Comparison of ENCODE assay signal across 8 cellular contexts in genomic region chr5:107542428-107542827, GRCh38.
A peak's percentile ranks its signal among the peaks of the same experiment; 100 is the strongest.
DNase-seq lines count a peak whose midpoint lies in the region; FAIRE-seq and TF ChIP-seq lines count a peak whose summit lies in the region.

No MANE protein-coding gene starts in this region.

- no peak overlapping the region for H3K27ac Mint-ChIP-seq in HFFc6
- peak overlapping the region in 1 of 8 donors; percentile 34 for H3K27ac Mint-ChIP-seq in CD8-positive, alpha-beta memory T cell

- no peak for FAIRE-seq in small intestine (lab: Jason Lieb, UNC)

- H3K27ac ChIP-seq in A673 (ENCODE audit: low read depth, low read length, poor library complexity, severe bottlenecking) = no peak overlapping the region
- H3K27ac ChIP-seq in small intestine (ENCODE audit: low read depth in 1 of 2, low read length in 1 of 2) = peak overlapping the region in 1 of 2 donors; percentile 61
- H3K27ac ChIP-seq in CD8-positive, alpha-beta memory T cell (ENCODE audit: low read depth, low read length) = no peak overlapping the region

- H3K4me1 Mint-ChIP-seq in HFFc6 (ENCODE audit: low read depth) = peaks cover 13% of the 10 kb centered on the region
- peaks cover 16 to 25% (median 20%) of the 10 kb centered on the region in 3 donors for H3K4me1 Mint-ChIP-seq in CD8-positive, alpha-beta memory T cell

- H3K4me1 ChIP-seq in A673 (ENCODE audit: insufficient read depth, low read length, poor library complexity, severe bottlenecking) (peaks cover 13% of the 10 kb centered on the region), small intestine (ENCODE audit: control insufficient read depth in 2 of 2, insufficient read depth in 1 of 2, low read depth in 1 of 2, low read length in 1 of 2) (peaks cover 0 to 4% of the 10 kb centered on the region in 2 donors)
- no peaks in the 10 kb centered on the region for H3K4me1 ChIP-seq in CD8-positive, alpha-beta memory T cell (ENCODE audit: insufficient read depth, low read length)

- H3K27me3 ChIP-seq in A673 (replicated peaks; ENCODE audit: insufficient read depth, low read depth, low read length, poor library complexity) (no peaks in the 10 kb centered on the region), small intestine (ENCODE audit: control insufficient read depth in 2 of 2, insufficient read depth in 2 of 2, low read length in 2 of 2) (no peaks in the 10 kb centered on the region)
- no peaks in the 10 kb centered on the region for H3K27me3 ChIP-seq in CD8-positive, alpha-beta memory T cell (ENCODE audit: insufficient read depth, low read length, poor library complexity, severe bottlenecking)

- CTCF ChIA-PET in A673 (lab: Charles Lee) = no interaction called here
- CTCF ChIA-PET in CD8-positive, alpha-beta memory T cell (lab: Charles Lee) = no interaction called here

- intact Hi-C loops in A673 (cut with micrococcal nuclease; ENCODE audit: unreplicated experiment) = no loop called here

- no peaks in the 10 kb centered on the region for H3K9me3 Mint-ChIP-seq in HFFc6
- no peaks in the 10 kb centered on the region for H3K9me3 Mint-ChIP-seq in CD8-positive, alpha-beta memory T cell

- no peaks in the 10 kb centered on the region for H3K36me3 Mint-ChIP-seq in HFFc6 (ENCODE audit: low read depth)
- H3K36me3 Mint-ChIP-seq in CD8-positive, alpha-beta memory T cell = no peaks in the 10 kb centered on the region

- H3K27me3 Mint-ChIP-seq in HFFc6 (ENCODE audit: insufficient read depth) = peaks cover 2% of the 10 kb centered on the region; the same call in 1 of the 2 replicates
- no peaks in the 10 kb centered on the region for H3K27me3 Mint-ChIP-seq in CD8-positive, alpha-beta memory T cell

- TF ChIP-seq CTCF in A673 (conservative IDR thresholded peaks at IDR 0.05; ENCODE audit: low read depth, low read length) (no peak), HFFc6 (IDR thresholded peaks at IDR 0.05) (no peak)

- no peak overlapping the region for H3K4me3 ChIP-seq in A673 (ENCODE audit: low read depth, low read length, poor library complexity, severe bottlenecking)
- H3K4me3 ChIP-seq in small intestine (ENCODE audit: low read depth in 1 of 2, low read length in 2 of 2) = no peak overlapping the region
- H3K4me3 ChIP-seq in CD8-positive, alpha-beta memory T cell (ENCODE audit: low read length) = no peak overlapping the region

- no peaks in the 10 kb centered on the region for H3K9me3 ChIP-seq in A673 (ENCODE audit: low read depth, low read length, poor library complexity, severe bottlenecking)
- H3K9me3 ChIP-seq in small intestine (ENCODE audit: control insufficient read depth, low read depth) = no peaks in the 10 kb centered on the region
- no peaks in the 10 kb centered on the region for H3K9me3 ChIP-seq in CD8-positive, alpha-beta memory T cell (ENCODE audit: low read length)

- DNase-seq in A673 (ENCODE audit: low spot score) = peak; percentile 71
- peak; percentile 47 for DNase-seq in HFFc6
- DNase-seq in RPMI7951 (ENCODE audit: low read depth) = peak; percentile 85
- peak; percentile 99 for DNase-seq in glomerular visceral epithelial cell (ENCODE audit: extremely low spot score)
- peak; percentile 85 for DNase-seq in small intestine
- DNase-seq in DMS114 treated with DMSO at 0.1 percent for 48 hours (lab: John Stamatoyannopoulos, UW; ENCODE audit: unreplicated experiment) = no peak
- DNase-seq in activated CD4-positive, alpha-beta T cell treated with anti-CD3 and anti-CD28 coated beads, Interleukin-2, amount 50 U/mL, for 4 hours = no peak
- DNase-seq in CD8-positive, alpha-beta memory T cell = no peak

- POLR2A ChIA-PET in A673 (lab: Charles Lee; ENCODE audit: low non-redundant PET) = no interaction called here
- POLR2A ChIA-PET in CD8-positive, alpha-beta memory T cell (lab: Charles Lee) = no interaction called here

- 6 to 18% (median 8%) methylated on average over 4 of the region's 4 CpGs for WGBS in small intestine, 3 donors

- H3K36me3 ChIP-seq in A673 (ENCODE audit: insufficient read depth, low read length, poor library complexity, severe bottlenecking) (no peaks in the 10 kb centered on the region), small intestine (ENCODE audit: control insufficient read depth in 2 of 2, insufficient read depth in 2 of 2, low read length in 2 of 2) (no peaks in the 10 kb centered on the region)
- no peaks in the 10 kb centered on the region for H3K36me3 ChIP-seq in CD8-positive, alpha-beta memory T cell (ENCODE audit: insufficient read depth, low read length)

- H3K4me3 Mint-ChIP-seq in HFFc6 = peak overlapping the region; percentile 13; the same call in 1 of the 2 replicates
- no peak overlapping the region for H3K4me3 Mint-ChIP-seq in CD8-positive, alpha-beta memory T cell

- no TSS peak for BruUV-seq in A673 (replicated peaks; lab: Mats Ljungman, UMichigan)

Comparison
In these comparisons a context has a peak if more than half of its experiments do, and no peak if none do; other contexts are left out.
1. DNase-seq: peak in A673 (single experiment), HFFc6 (single experiment), RPMI7951 (single experiment), glomerular visceral epithelial cell (single experiment) and small intestine (single experiment); none in DMS114 treated with DMSO at 0.1 percent for 48 hours (single experiment), activated CD4-positive, alpha-beta T cell treated with anti-CD3 and anti-CD28 coated beads, Interleukin-2, amount 50 U/mL, for 4 hours (0 of 2) and CD8-positive, alpha-beta memory T cell (0 of 5).